ENCODE assay signal across 8 cellular contexts in the genomic region with DNA sequence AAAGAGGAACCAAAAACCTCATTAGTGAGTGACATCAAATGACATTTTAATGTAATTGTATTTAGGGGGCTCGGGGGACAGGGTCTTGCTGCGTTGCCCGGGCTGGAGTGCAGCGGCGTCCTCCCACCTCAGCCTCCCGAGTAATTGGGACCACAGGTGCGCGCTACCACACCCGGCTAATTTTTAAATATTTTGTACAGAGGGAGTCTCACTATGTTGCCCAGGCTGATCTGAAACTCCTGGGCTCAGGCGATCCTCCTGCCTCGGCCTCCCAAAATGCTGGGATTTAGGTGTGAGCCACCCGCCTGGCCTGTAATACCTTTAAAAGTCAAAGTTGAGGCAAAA. TPM values are rescaled to one million over a fixed set of nuclear protein-coding genes. Genes with fewer than 3 reads are reported as not detected.
DNase-seq lines count a peak whose midpoint lies in the region; ATAC-seq, FAIRE-seq and TF ChIP-seq lines count a peak whose summit lies in the region.

No MANE protein-coding gene starts in this region.

- no peaks in the 10 kb centered on the region for H3K9me3 Mint-ChIP-seq in activated T-cell treated with anti-CD3 and anti-CD28 coated beads, Interleukin-2, amount 50 U/mL, for 24 hours
- H3K9me3 Mint-ChIP-seq in astrocyte (ENCODE audit: unreplicated experiment): no peaks in the 10 kb centered on the region

- peak overlapping the region; percentile 85 for H2AFZ ChIP-seq in astrocyte (ENCODE audit: low read depth, low read length)

- H3K4me1 ChIP-seq in astrocyte (ENCODE audit: insufficient read depth, low read length): peaks cover 8% of the 10 kb centered on the region
- H3K4me1 ChIP-seq in lower lobe of right lung: peaks cover 25% of the 10 kb centered on the region
- H3K4me1 ChIP-seq in tibial nerve: peaks cover 0 to 38% (median 9%) of the 10 kb centered on the region in 4 donors

- H3K4me3 ChIP-seq in astrocyte (ENCODE audit: insufficient read depth, low read depth, low read length) (peak overlapping the region; percentile 70), lower lobe of right lung (peak overlapping the region; percentile 87), tibial nerve (peak overlapping the region; percentile 74 to 89 (median 76))

- peaks cover 37% of the 10 kb centered on the region for H4K20me1 ChIP-seq in astrocyte (ENCODE audit: insufficient read depth, low read length)

- peak overlapping the region; percentile 99 for H3K4me3 Mint-ChIP-seq in activated T-cell treated with anti-CD3 and anti-CD28 coated beads, Interleukin-2, amount 50 U/mL, for 24 hours
- peak overlapping the region; percentile 98 for H3K4me3 Mint-ChIP-seq in astrocyte (ENCODE audit: unreplicated experiment)

- peaks cover 29% of the 10 kb centered on the region for H3K36me3 ChIP-seq in astrocyte (ENCODE audit: insufficient read depth, low read length)
- H3K36me3 ChIP-seq in lower lobe of right lung: peaks cover 45% of the 10 kb centered on the region
- H3K36me3 ChIP-seq in tibial nerve: peaks cover 0 to 52% (median 7%) of the 10 kb centered on the region in 3 donors

- no peaks in the 10 kb centered on the region for H3K27me3 Mint-ChIP-seq in activated T-cell treated with anti-CD3 and anti-CD28 coated beads, Interleukin-2, amount 50 U/mL, for 24 hours
- H3K27me3 Mint-ChIP-seq in astrocyte (ENCODE audit: low read depth, unreplicated experiment): no peaks in the 10 kb centered on the region

- no peak for TF ChIP-seq CTCF in astrocyte (IDR thresholded peaks at IDR 0.05; ENCODE audit: insufficient read depth, low read depth, low read length)
- TF ChIP-seq CTCF in lower lobe of right lung (IDR thresholded peaks at IDR 0.05): no peak
- no peak for TF ChIP-seq CTCF in tibial nerve (IDR thresholded peaks at IDR 0.05)

- H3K9me3 ChIP-seq in astrocyte (ENCODE audit: insufficient read depth, low read depth, low read length) (no peaks in the 10 kb centered on the region), lower lobe of right lung (no peaks in the 10 kb centered on the region), tibial nerve (no peaks in the 10 kb centered on the region)

- H3K4me2 ChIP-seq in astrocyte (ENCODE audit: low read length): peak overlapping the region; percentile 92

- TF ChIP-seq POLR2A in tibial nerve (IDR thresholded peaks at IDR 0.05) (no peak), H54 (IDR thresholded peaks at IDR 0.05; ENCODE audit: low read depth, low read length) (no peak)

- peaks cover 20% of the 10 kb centered on the region for H3K79me2 ChIP-seq in astrocyte (ENCODE audit: insufficient read depth, low read length)

- FAIRE-seq in astrocyte (lab: Jason Lieb, UNC) (no peak), H54 (lab: Jason Lieb, UNC) (no peak)

- 59 to 60% methylated on average over 12 of the region's 12 CpGs for whole genome bisulfite sequencing in tibial nerve, 2 donors

- peak overlapping the region; percentile 98 for H3K27ac Mint-ChIP-seq in activated T-cell treated with anti-CD3 and anti-CD28 coated beads, Interleukin-2, amount 50 U/mL, for 24 hours
- no peak overlapping the region for H3K27ac Mint-ChIP-seq in astrocyte (ENCODE audit: unreplicated experiment)

- H3K27ac ChIP-seq in astrocyte (ENCODE audit: low read depth, low read length) (peak overlapping the region; percentile 19), lower lobe of right lung (peak overlapping the region; percentile 84), tibial nerve (peak overlapping the region; percentile 61 to 85 (median 82))

- H3K27me3 ChIP-seq in astrocyte (ENCODE audit: insufficient read depth, low read length) (no peaks in the 10 kb centered on the region), lower lobe of right lung (ENCODE audit: low read depth) (no peaks in the 10 kb centered on the region), tibial nerve (no peaks in the 10 kb centered on the region)

- peaks cover 31% of the 10 kb centered on the region for H3K4me1 Mint-ChIP-seq in activated T-cell treated with anti-CD3 and anti-CD28 coated beads, Interleukin-2, amount 50 U/mL, for 24 hours (ENCODE audit: low read depth)
- H3K4me1 Mint-ChIP-seq in astrocyte (ENCODE audit: low read depth, unreplicated experiment): peaks cover 4% of the 10 kb centered on the region

- peak overlapping the region; percentile 89 for H3K9ac ChIP-seq in astrocyte (ENCODE audit: low read length)

- intact Hi-C loops in lower lobe of right lung (cut with DNase I): no loop called here

- no peak for TF ChIP-seq EP300 in tibial nerve (IDR thresholded peaks at IDR 0.05)

- no peak for ATAC-seq in lower lobe of right lung

- peaks cover 84% of the 10 kb centered on the region for H3K36me3 Mint-ChIP-seq in activated T-cell treated with anti-CD3 and anti-CD28 coated beads, Interleukin-2, amount 50 U/mL, for 24 hours (ENCODE audit: low read depth)
- H3K36me3 Mint-ChIP-seq in astrocyte (ENCODE audit: low read depth, unreplicated experiment): peaks cover 12% of the 10 kb centered on the region

- no peak for DNase-seq in activated T-cell treated with anti-CD3 and anti-CD28 coated beads, Interleukin-2, amount 50 U/mL, for 24 hours
- no peak for DNase-seq in activated T-cell treated with anti-CD3 and anti-CD28 coated beads, Interleukin-2, amount 50 U/mL, for 48 hours
- DNase-seq in astrocyte (ENCODE audit: low read depth): no peak
- DNase-seq in lower lobe of right lung: no peak
- no peak for DNase-seq in tibial nerve (ENCODE audit: low spot score in 2 of 2)
- DNase-seq in AML-193 (lab: John Stamatoyannopoulos, UW): no peak
- DNase-seq in H54 (ENCODE audit: insufficient read length, low spot score): no peak
- DNase-seq in OCI-M2 (lab: John Stamatoyannopoulos, UW; ENCODE audit: unreplicated experiment): no peak

RNA-seq across cellular contexts. Expression of a gene that starts 0.6 kb away (rescaled TPM):
- total RNA-seq in astrocyte (34.1 and 35.9 TPM in 2 replicates), lower lobe of right lung (18.5 TPM), tibial nerve (10 to 100 TPM in 3 of 4 donors, 1 to 10 TPM in 1; 9.3 to 21.6 (median 15.7) TPM)

RNA-seq across cellular contexts. Expression of a gene that starts 0.8 kb away (rescaled TPM):
- total RNA-seq in astrocyte (9.6 and 12.2 TPM in 2 replicates), lower lobe of right lung (12.1 TPM), tibial nerve (1 to 10 TPM in 3 of 4 donors, under 1 TPM in 1; 0.66 to 8.6 (median 3.1) TPM)

RNA-seq across cellular contexts. Expression of a gene that starts 18.2 kb away (rescaled TPM):
- total RNA-seq in astrocyte (45.6 and 55.5 TPM in 2 replicates), lower lobe of right lung (35.9 TPM), tibial nerve (100 to 1,000 TPM in 3 of 4 donors, 10 to 100 TPM in 1; 92.7 to 157 (median 137) TPM)

RNA-seq across cellular contexts. Expression of a gene that starts 23.8 kb away (rescaled TPM):
- total RNA-seq in astrocyte: 56.5 and 62.7 TPM in 2 replicates
- 38.5 TPM for total RNA-seq in lower lobe of right lung
- total RNA-seq in tibial nerve: 100 to 1,000 TPM in 2 of 4 donors, 10 to 100 TPM in 2; 74.3 to 190 (median 115) TPM

Comparison
In these comparisons a context has a peak if more than half of its experiments do, and no peak if none do; other contexts are left out.
1. H3K27ac ChIP-seq: peak in every context shown above with its lines; median percentile 84 in lower lobe of right lung; 82 in tibial nerve; 19 in astrocyte.